ENCODE assay signal across 1 cellular context in the genomic region with DNA sequence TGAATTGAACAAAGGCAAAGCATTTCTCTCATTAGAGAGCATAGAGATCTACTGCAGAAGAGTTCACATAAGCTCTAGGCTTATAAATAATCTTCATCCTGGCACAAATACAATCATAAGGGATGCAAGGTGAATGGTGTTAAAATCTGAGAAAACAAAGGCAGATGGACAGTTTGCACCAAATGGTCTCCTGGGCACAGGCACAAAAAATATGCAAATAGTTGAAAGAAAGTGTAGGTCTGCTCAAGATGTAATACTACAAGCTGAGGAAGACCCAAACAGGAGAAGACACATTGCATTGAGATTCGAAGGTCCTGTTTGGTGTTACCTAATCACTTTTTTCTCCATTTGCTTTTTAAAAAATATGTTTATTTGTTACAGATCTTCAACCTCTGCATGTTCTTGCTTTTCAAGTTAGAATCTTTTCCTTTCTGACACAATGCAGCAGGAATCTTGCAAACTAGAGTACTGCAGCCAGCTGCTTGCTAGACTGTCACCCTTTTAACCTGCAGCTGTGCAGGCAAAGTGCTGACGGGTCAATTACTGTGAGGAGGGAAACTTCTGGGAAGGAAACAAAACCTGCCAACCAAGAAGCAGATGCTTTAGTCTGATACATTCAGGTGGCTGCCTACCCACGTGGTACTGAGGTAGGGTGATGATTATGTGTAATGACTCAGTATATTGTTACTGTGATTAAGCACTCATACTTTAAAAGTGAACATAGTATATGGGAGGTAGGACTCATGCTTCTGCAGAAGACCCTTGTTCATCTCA.
TF ChIP-seq lines count a peak whose summit lies in the region.

No MANE protein-coding gene starts in this region.

TF ChIP-seq in GM23338, 12 proteins besides CTCF, POLR2A, EP300 and RAD21:
- TF ChIP-seq, protein P1, sequence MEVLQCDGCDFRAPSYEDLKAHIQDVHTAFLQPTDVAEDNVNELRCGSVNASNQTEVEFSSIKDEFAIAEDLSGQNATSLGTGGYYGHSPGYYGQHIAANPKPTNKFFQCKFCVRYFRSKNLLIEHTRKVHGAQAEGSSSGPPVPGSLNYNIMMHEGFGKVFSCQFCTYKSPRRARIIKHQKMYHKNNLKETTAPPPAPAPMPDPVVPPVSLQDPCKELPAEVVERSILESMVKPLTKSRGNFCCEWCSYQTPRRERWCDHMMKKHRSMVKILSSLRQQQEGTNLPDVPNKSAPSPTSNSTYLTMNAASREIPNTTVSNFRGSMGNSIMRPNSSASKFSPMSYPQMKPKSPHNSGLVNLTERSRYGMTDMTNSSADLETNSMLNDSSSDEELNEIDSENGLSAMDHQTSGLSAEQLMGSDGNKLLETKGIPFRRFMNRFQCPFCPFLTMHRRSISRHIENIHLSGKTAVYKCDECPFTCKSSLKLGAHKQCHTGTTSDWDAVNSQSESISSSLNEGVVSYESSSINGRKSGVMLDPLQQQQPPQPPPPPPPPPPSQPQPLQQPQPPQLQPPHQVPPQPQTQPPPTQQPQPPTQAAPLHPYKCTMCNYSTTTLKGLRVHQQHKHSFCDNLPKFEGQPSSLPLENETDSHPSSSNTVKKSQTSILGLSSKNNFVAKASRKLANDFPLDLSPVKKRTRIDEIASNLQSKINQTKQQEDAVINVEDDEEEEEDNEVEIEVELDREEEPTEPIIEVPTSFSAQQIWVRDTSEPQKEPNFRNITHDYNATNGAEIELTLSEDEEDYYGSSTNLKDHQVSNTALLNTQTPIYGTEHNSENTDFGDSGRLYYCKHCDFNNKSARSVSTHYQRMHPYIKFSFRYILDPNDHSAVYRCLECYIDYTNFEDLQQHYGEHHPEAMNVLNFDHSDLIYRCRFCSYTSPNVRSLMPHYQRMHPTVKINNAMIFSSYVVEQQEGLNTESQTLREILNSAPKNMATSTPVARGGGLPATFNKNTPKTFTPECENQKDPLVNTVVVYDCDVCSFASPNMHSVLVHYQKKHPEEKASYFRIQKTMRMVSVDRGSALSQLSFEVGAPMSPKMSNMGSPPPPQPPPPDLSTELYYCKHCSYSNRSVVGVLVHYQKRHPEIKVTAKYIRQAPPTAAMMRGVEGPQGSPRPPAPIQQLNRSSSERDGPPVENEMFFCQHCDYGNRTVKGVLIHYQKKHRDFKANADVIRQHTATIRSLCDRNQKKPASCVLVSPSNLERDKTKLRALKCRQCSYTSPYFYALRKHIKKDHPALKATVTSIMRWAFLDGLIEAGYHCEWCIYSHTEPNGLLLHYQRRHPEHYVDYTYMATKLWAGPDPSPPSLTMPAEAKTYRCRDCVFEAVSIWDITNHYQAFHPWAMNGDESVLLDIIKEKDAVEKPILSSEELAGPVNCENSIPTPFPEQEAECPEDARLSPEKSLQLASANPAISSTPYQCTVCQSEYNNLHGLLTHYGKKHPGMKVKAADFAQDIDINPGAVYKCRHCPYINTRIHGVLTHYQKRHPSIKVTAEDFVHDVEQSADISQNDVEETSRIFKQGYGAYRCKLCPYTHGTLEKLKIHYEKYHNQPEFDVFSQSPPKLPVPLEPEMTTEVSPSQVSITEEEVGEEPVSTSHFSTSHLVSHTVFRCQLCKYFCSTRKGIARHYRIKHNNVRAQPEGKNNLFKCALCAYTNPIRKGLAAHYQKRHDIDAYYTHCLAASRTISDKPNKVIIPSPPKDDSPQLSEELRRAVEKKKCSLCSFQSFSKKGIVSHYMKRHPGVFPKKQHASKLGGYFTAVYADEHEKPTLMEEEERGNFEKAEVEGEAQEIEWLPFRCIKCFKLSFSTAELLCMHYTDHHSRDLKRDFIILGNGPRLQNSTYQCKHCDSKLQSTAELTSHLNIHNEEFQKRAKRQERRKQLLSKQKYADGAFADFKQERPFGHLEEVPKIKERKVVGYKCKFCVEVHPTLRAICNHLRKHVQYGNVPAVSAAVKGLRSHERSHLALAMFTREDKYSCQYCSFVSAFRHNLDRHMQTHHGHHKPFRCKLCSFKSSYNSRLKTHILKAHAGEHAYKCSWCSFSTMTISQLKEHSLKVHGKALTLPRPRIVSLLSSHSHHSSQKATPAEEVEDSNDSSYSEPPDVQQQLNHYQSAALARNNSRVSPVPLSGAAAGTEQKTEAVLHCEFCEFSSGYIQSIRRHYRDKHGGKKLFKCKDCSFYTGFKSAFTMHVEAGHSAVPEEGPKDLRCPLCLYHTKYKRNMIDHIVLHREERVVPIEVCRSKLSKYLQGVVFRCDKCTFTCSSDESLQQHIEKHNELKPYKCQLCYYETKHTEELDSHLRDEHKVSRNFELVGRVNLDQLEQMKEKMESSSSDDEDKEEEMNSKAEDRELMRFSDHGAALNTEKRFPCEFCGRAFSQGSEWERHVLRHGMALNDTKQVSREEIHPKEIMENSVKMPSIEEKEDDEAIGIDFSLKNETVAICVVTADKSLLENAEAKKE (CRISPR knock-in tag; IDR thresholded peaks at IDR 0.05): no peak
- TF ChIP-seq, protein P2, sequence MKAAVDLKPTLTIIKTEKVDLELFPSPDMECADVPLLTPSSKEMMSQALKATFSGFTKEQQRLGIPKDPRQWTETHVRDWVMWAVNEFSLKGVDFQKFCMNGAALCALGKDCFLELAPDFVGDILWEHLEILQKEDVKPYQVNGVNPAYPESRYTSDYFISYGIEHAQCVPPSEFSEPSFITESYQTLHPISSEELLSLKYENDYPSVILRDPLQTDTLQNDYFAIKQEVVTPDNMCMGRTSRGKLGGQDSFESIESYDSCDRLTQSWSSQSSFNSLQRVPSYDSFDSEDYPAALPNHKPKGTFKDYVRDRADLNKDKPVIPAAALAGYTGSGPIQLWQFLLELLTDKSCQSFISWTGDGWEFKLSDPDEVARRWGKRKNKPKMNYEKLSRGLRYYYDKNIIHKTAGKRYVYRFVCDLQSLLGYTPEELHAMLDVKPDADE (IDR thresholded peaks at IDR 0.05): no peak
- TF ChIP-seq STAT1 (IDR thresholded peaks at IDR 0.05; ENCODE audit: unreplicated experiment): no peak
- TF ChIP-seq POLR2AphosphoS5 (IDR thresholded peaks at IDR 0.05; ENCODE audit: low read depth): no peak
- no peak for TF ChIP-seq EZH2phosphoT487 (IDR thresholded peaks at IDR 0.05; ENCODE audit: unreplicated experiment)
- TF ChIP-seq CREB1 (CRISPR knock-in tag; IDR thresholded peaks at IDR 0.05; ENCODE audit: low read depth): no peak
- no peak for TF ChIP-seq EZH2 (IDR thresholded peaks at IDR 0.05; ENCODE audit: low read depth, unreplicated experiment)
- no peak for TF ChIP-seq ZNF331 (CRISPR knock-in tag; IDR thresholded peaks at IDR 0.05; ENCODE audit: low read depth)
TF ChIP-seq in GM23338: peak in this region for 0.
